ENCODE assay signal across 22 cellular contexts in the genomic region with DNA sequence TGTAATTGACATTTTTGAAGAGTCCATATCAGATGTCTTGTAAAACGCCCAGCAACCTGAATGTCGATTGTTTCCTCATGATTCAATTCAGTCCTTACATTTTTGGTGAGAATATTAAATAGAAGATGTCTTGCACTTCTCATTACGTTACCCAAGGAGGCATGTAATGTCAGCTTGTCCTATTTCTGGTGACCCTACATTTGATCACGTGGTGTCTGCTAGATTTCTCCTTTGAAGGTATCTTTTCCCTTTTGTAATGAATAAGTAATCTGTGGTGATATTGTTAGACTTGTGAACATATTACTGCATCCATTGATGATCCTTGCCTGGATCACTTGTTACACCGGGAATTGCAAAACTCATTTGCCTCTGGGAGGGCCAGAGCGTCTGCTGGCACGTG.
"Had no signal": no experiment of that assay in that cellular context is flagged by ENCODE, and none has a peak within 500 bp of the region (broad histone marks: within the 10 kb centered on the region; RNA-seq: fewer than 3 reads in every experiment).

No MANE protein-coding gene starts in this region.

- DNase-seq: IMR-90, MV-4-11, NCI-H1048, NCI-H1105 treated with DMSO at 0.1 percent for 48 hours, NCI-H1417 treated with DMSO at 0.1 percent for 48 hours, NCI-H146, NCI-H1694 treated with DMSO at 0.1 percent for 48 hours, NCI-H1930, NCI-H2081, NCI-H2107, NCI-H2227 treated with DMSO at 0.1 percent for 48 hours, NCI-H510A, NCI-H524 treated with DMSO at 0.1 percent for 48 hours, NCI-H69, NCI-H774, PC-3, SHP77 treated with DMSO at 0.1 percent for 48 hours, SJCRH30 had no signal

- H3K4me3 ChIP-seq: SJCRH30 had no signal

- H3K4me2 ChIP-seq: KMS-11 had no signal

- ATAC-seq: Panc1, PC-3, Right ventricle myocardium inferior, SK-N-SH treated with all-trans-retinoic acid at 6 μM for 48 hours had no signal

- H3K36me3 ChIP-seq: SJCRH30 had no signal

- H3K9ac ChIP-seq: KMS-11 had no signal

- H3K4me1 ChIP-seq: SJCRH30 had no signal

- H3K9me3 ChIP-seq: SJCRH30 had no signal

- H3K27ac ChIP-seq: KMS-11, SJCRH30 had no signal
